Comparison of ENCODE assay signal across 26 cellular contexts in genomic region chr2:71551631-71551915, GRCh38.
DNase-seq lines count a peak whose midpoint lies in the region; FAIRE-seq and TF ChIP-seq lines count a peak whose summit lies in the region.
"Had no signal": no experiment of that assay in that cellular context is flagged by ENCODE, and none has a peak within 500 bp of the region (broad histone marks: within the 10 kb centered on the region; RNA-seq: fewer than 3 reads in every experiment).

No MANE protein-coding gene starts in this region.

- H3K27ac Mint-ChIP-seq in CD14-positive monocyte = no peak overlapping the region
- H3K27ac Mint-ChIP-seq: B cell; CD8-positive, alpha-beta memory T cell had no signal

- no peak for TF ChIP-seq POLR2A in sigmoid colon (IDR thresholded peaks at IDR 0.05)

- H3K9ac ChIP-seq in kidney (ENCODE audit: low read length in 2 of 2) = no peak overlapping the region

- no peaks in the 10 kb centered on the region for H3K36me3 ChIP-seq in kidney (ENCODE audit: control insufficient read depth in 1 of 2, insufficient read depth in 2 of 2, low read length in 2 of 2)
- H3K36me3 ChIP-seq in sigmoid colon = peaks cover 0 to 35% (median 12%) of the 10 kb centered on the region in 4 donors

- no peak overlapping the region for H3K4me3 Mint-ChIP-seq in CD14-positive monocyte
- H3K4me3 Mint-ChIP-seq: B cell; CD8-positive, alpha-beta memory T cell had no signal

- H3K4me1 ChIP-seq in kidney (ENCODE audit: control insufficient read depth in 1 of 2, insufficient read depth in 1 of 2, low read depth in 1 of 2, low read length in 2 of 2) (peaks cover 3 to 14% of the 10 kb centered on the region in 2 donors), sigmoid colon (no peaks in the 10 kb centered on the region)

- H3K27ac ChIP-seq in kidney (ENCODE audit: low read depth in 2 of 2, low read length in 2 of 2) (no peak overlapping the region), sigmoid colon (no peak overlapping the region)
- H3K27ac ChIP-seq: 22Rv1, C4-2B, HL-60 had no signal

- peaks cover 85 to 98% of the 10 kb centered on the region in 2 donors for H3K36me3 Mint-ChIP-seq in CD14-positive monocyte

- TF ChIP-seq CTCF in CD14-positive monocyte (IDR thresholded peaks at IDR 0.05) = no peak
- no peak for TF ChIP-seq CTCF in kidney (IDR thresholded peaks at IDR 0.05; ENCODE audit: borderline replicate concordance, extremely low read depth, insufficient read depth)
- TF ChIP-seq CTCF in sigmoid colon (IDR thresholded peaks at IDR 0.05) = no peak

- H3K27me3 Mint-ChIP-seq in CD14-positive monocyte (ENCODE audit: low read depth in 3 of 3) = peaks cover 0 to 3% (median 1%) of the 10 kb centered on the region in 3 donors

- WGBS in sigmoid colon, 2 donors = 73 to 88% methylated on average over 9 of the region's 9 CpGs

- H3K27me3 ChIP-seq in sigmoid colon = no peaks in the 10 kb centered on the region

- peaks cover 0 to 6% (median 0%) of the 10 kb centered on the region in 7 donors for H3K9me3 Mint-ChIP-seq in CD14-positive monocyte
- H3K9me3 Mint-ChIP-seq: CD8-positive, alpha-beta memory T cell had no signal

- peak; percentile 53 for DNase-seq in activated effector memory CD4-positive, alpha-beta T cell treated with anti-CD3 and anti-CD28 coated beads, Interleukin-2, amount 50 U/mL, for 16 hours
- no peak for DNase-seq in activated effector memory CD4-positive, alpha-beta T cell treated with Interleukin-2 at 50 U/mL for 16 hours
- DNase-seq in CD14-positive monocyte (ENCODE audit: low spot score) (peak; percentile 22), kidney (peak; percentile 60), sigmoid colon (peak; percentile 48), NCI-H1092 (lab: John Stamatoyannopoulos, UW) (no peak), hypothalamus (lab: John Stamatoyannopoulos, UW) (no peak)
- DNase-seq: Calu3, DMS79 treated with DMSO at 0.1 percent for 48 hours, GF-D8, HCEC 1CT, NCI-H1048, NCI-H1417 treated with DMSO at 0.1 percent for 48 hours, NCI-H187, NCI-H2081 treated with DMSO at 0.1 percent for 48 hours, NCI-H2171, NCI-H226, NCI-H510A, NCI-H69 had no signal

- H3K4me1 Mint-ChIP-seq in CD14-positive monocyte = no peaks in the 10 kb centered on the region
- H3K4me1 Mint-ChIP-seq: B cell had no signal

- FAIRE-seq in kidney (lab: Jason Lieb, UNC) = no peak
- FAIRE-seq: GM12891, H1 had no signal

- intact Hi-C loops in CD14-positive monocyte (cut with micrococcal nuclease) = no loop called here
- intact Hi-C loops in kidney (cut with DNase I) = loop anchor here (10.0 kb wide), 1 partner anchor 1033 kb away; no protein-coding TSS in a partner anchor
- intact Hi-C loops in sigmoid colon (cut with DNase I) = loop anchor here (10.0 kb wide), 1 partner anchor 243 kb away; no protein-coding TSS in a partner anchor

- no peaks in the 10 kb centered on the region for H3K9me3 ChIP-seq in kidney (ENCODE audit: control insufficient read depth in 1 of 2, low read length in 2 of 2)
- H3K9me3 ChIP-seq in sigmoid colon = no peaks in the 10 kb centered on the region

- H3K4me3 ChIP-seq in kidney (ENCODE audit: low read length in 2 of 2) (no peak overlapping the region), sigmoid colon (no peak overlapping the region)

- no peak for TF ChIP-seq EP300 in sigmoid colon (IDR thresholded peaks at IDR 0.05)

Comparison
In these comparisons a context has a peak if more than half of its experiments do, and no peak if none do; other contexts are left out.
1. DNase-seq: peak in activated effector memory CD4-positive, alpha-beta T cell treated with anti-CD3 and anti-CD28 coated beads, Interleukin-2, amount 50 U/mL, for 16 hours (single experiment), CD14-positive monocyte (single experiment), kidney (single experiment) and sigmoid colon (single experiment); none in activated effector memory CD4-positive, alpha-beta T cell treated with Interleukin-2 at 50 U/mL for 16 hours (single experiment), NCI-H1092 (single experiment) and hypothalamus (0 of 51).
2. intact Hi-C loops: an anchor here in kidney (10.0 kb wide) and sigmoid colon (10.0 kb wide); none called in CD14-positive monocyte.